Comparison of ENCODE assay signal across 9 cellular contexts in the genomic region with DNA sequence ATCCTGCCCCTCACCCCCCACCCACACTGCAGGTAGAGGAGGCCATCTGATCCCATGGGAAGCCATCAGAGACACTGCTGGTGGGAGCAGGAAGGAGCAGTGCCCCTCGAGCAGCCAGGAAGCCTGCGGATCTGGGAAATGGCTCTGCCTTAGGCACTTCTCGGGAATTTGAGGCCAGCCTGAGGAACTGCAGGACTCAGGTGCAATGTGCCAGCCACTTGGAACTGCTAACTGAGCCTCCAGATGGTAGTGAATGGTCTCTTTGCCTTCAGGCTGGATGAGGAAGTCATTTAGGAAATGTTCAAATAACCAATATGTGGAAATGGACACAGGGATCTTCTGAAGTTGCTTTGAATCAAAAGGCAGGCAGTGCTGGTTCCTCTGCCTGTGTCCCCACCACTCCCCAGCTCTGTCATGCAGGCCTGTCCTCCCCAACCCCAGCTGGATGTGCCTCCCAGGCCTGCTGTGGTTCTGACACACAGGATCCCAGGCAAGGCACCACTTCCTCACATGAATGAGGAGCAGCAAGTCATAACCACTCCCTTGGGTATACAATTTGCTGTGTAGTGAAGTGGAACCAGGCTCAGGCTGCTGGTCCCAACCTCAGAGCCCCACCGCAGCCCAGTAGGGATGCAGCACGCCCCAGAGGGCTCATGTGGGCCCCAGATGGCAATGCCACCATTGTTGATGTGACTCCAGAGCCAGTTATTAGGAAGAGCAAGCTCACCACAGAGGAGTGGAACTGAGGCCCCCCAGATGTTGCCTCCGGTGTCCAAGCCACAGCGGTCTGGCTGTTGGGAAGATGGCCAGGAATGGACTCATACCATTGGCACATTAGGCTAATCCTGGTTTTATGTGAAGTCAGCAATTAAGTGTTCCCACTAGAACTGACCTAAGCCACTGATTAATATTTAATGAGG. TPM values are rescaled to one million over a fixed set of nuclear protein-coding genes. Genes with fewer than 3 reads are reported as not detected.
A peak's percentile ranks its signal among the peaks of the same experiment; 100 is the strongest.
DNase-seq lines count a peak whose midpoint lies in the region; ATAC-seq lines count a peak whose summit lies in the region.
"Had no signal": no experiment of that assay in that cellular context is flagged by ENCODE, and none has a peak within 500 bp of the region (broad histone marks: within the 10 kb centered on the region; RNA-seq: fewer than 3 reads in every experiment).

No MANE protein-coding gene starts in this region.

- no peak overlapping the region for H3K9ac ChIP-seq in skeletal muscle tissue (ENCODE audit: low read depth in 1 of 3, low read length in 3 of 3)

- 0 out of 2 replicates have a peak, but pooled peaks cover 6% of the 10 kb centered on the region for H3K36me3 ChIP-seq in SJSA1
- H3K36me3 ChIP-seq in skeletal muscle tissue (ENCODE audit: control insufficient read depth in 3 of 3, insufficient read depth in 3 of 3, low read length in 3 of 3): peaks cover 0 to 3% (median 3%) of the 10 kb centered on the region in 3 donors

- H3K4me3 ChIP-seq in SJSA1 (no peak overlapping the region), skeletal muscle tissue (ENCODE audit: low read length in 3 of 3) (no peak overlapping the region)

- H3K27me3 ChIP-seq in SJSA1 (replicated peaks) (no peaks in the 10 kb centered on the region), skeletal muscle tissue (ENCODE audit: control insufficient read depth in 3 of 3, insufficient read depth in 3 of 3, low read length in 3 of 3) (no peaks in the 10 kb centered on the region)

- H3K4me1 ChIP-seq in SJSA1 (replicated peaks): peaks cover 76% of the 10 kb centered on the region
- H3K4me1 ChIP-seq in skeletal muscle tissue (ENCODE audit: control insufficient read depth in 3 of 3, insufficient read depth in 3 of 3, low read length in 3 of 3): peaks cover 44 to 79% (median 74%) of the 10 kb centered on the region in 3 donors

- no peak for ATAC-seq in GM21528 (IDR thresholded peaks at IDR 0.05; ENCODE audit: low FRiP score, unreplicated experiment)
- no peak for ATAC-seq in HG02759 (IDR thresholded peaks at IDR 0.05; ENCODE audit: unreplicated experiment)

- H3K9me3 ChIP-seq in SJSA1 (replicated peaks): no peaks in the 10 kb centered on the region
- no peaks in the 10 kb centered on the region for H3K9me3 ChIP-seq in skeletal muscle tissue (ENCODE audit: control insufficient read depth in 3 of 3, low read length in 3 of 3)

- H3K27ac ChIP-seq in SJSA1 (no peak overlapping the region), skeletal muscle tissue (ENCODE audit: low read depth, low read length) (peak overlapping the region; percentile 49)

- DNase-seq in GF-D8 (lab: John Stamatoyannopoulos, UW): peak; percentile 70
- DNase-seq in SJSA1 (ENCODE audit: low read depth in 1 of 2, low spot score in 2 of 2): peak; percentile 41 to 58
- DNase-seq in globus pallidus (ENCODE audit: low spot score): peak; percentile 22
- no peak for DNase-seq in effector CD8-positive, alpha-beta T cell (lab: John Stamatoyannopoulos, UW)
- DNase-seq in NCI-H187 treated with DMSO at 0.1 percent for 48 hours (lab: John Stamatoyannopoulos, UW): no peak
- DNase-seq: NCI-H1436 treated with DMSO at 0.1 percent for 48 hours had no signal

RNA-seq across cellular contexts. Expression of a gene that starts 46.5 kb away (rescaled TPM):
- 5.3 and 11.0 TPM in 2 replicates for total RNA-seq in SJSA1 (2014; rRNA removed; shearing (Covaris generic))
- total RNA-seq in skeletal muscle tissue: 16.2 TPM

Comparison
In these comparisons a context has a peak if more than half of its experiments do, and no peak if none do; other contexts are left out.
1. DNase-seq: peak in GF-D8 (single experiment), SJSA1 (2 of 2) and globus pallidus (single experiment); none in effector CD8-positive, alpha-beta T cell (single experiment) and NCI-H187 treated with DMSO at 0.1 percent for 48 hours (single experiment).